Comparison of ENCODE assay signal across 19 cellular contexts in genomic region chr4:137468836-137469235, GRCh38.
"Had no signal": no experiment of that assay in that cellular context is flagged by ENCODE, and none has a peak within 500 bp of the region (broad histone marks: within the 10 kb centered on the region; RNA-seq: fewer than 3 reads in every experiment).

No MANE protein-coding gene starts in this region.

- H3K4me3 ChIP-seq: coronary artery, dorsolateral prefrontal cortex, esophagus muscularis mucosa, gastroesophageal sphincter, heart left ventricle, hepatocyte, left lung, lower lobe of right lung had no signal

- H2AFZ ChIP-seq: hepatocyte had no signal

- H3K27me3 ChIP-seq: dorsolateral prefrontal cortex, esophagus muscularis mucosa, gastroesophageal sphincter, heart left ventricle, hepatocyte, left lung had no signal

- H3K27me3 Mint-ChIP-seq: naive thymus-derived CD4-positive, alpha-beta T cell had no signal

- H3K36me3 ChIP-seq: esophagus muscularis mucosa, gastroesophageal sphincter, heart left ventricle, left lung, lower lobe of right lung had no signal

- H3K9me3 ChIP-seq: esophagus muscularis mucosa, lower lobe of right lung had no signal

- H3K36me3 Mint-ChIP-seq: immature natural killer cell; naive thymus-derived CD4-positive, alpha-beta T cell had no signal

- H3K4me1 ChIP-seq: gastroesophageal sphincter, heart left ventricle, left lung, lower lobe of right lung had no signal

- ATAC-seq: foreskin keratinocyte; gastroesophageal sphincter; heart left ventricle; left cardiac atrium; left lung; left ventricle myocardium superior; lower lobe of right lung; naive thymus-derived CD4-positive, alpha-beta T cell had no signal

- DNase-seq: dermis blood vessel endothelial cell; dorsolateral prefrontal cortex; effector CD4-positive, alpha-beta T cell; effector memory CD4-positive, alpha-beta T cell; foreskin keratinocyte; heart left ventricle; hypothalamus; immature natural killer cell; left cardiac atrium; left lung; left ventricle myocardium superior; lower lobe of right lung; mesenchymal stem cell; midbrain; naive thymus-derived CD4-positive, alpha-beta T cell had no signal

- H3K79me2 ChIP-seq: hepatocyte had no signal

- H3K27ac ChIP-seq: coronary artery, dorsolateral prefrontal cortex, esophagus muscularis mucosa, foreskin keratinocyte, gastroesophageal sphincter, hepatocyte, left lung, lower lobe of right lung had no signal

- H3K4me2 ChIP-seq: hepatocyte had no signal

- H3K27ac Mint-ChIP-seq: immature natural killer cell; naive thymus-derived CD4-positive, alpha-beta T cell had no signal

- H3K4me3 Mint-ChIP-seq: immature natural killer cell; naive thymus-derived CD4-positive, alpha-beta T cell had no signal

- H3K4me1 Mint-ChIP-seq: immature natural killer cell; naive thymus-derived CD4-positive, alpha-beta T cell had no signal
